ENCODE assay signal across 8 cellular contexts in genomic region chr9:131546336-131547084, GRCh38. TPM values are rescaled to one million over a fixed set of nuclear protein-coding genes. Genes with fewer than 3 reads are reported as not detected.
DNase-seq lines count a peak whose midpoint lies in the region; ATAC-seq and TF ChIP-seq lines count a peak whose summit lies in the region.

No MANE protein-coding gene starts in this region.

- H3K4me1 ChIP-seq in foreskin keratinocyte: no peaks in the 10 kb centered on the region
- H3K4me1 ChIP-seq in stomach smooth muscle (ENCODE audit: control insufficient read depth, insufficient read depth, low read length): peaks cover 15% of the 10 kb centered on the region

- CTCF ChIA-PET in activated naive CD4-positive, alpha-beta T cell treated with anti-CD3 and anti-CD28 coated beads for 36 hours (lab: Charles Lee): interaction anchor here (1.1 to 1.8 kb wide), 2 partner anchors 38 to 46 kb away, joined by 3 to 6 read pairs; no protein-coding TSS in a partner anchor

- peak overlapping the region; percentile 59 to 62 for H3K4me3 ChIP-seq in stomach smooth muscle (ENCODE audit: low read length in 2 of 2)

- intact Hi-C loops in activated naive CD4-positive, alpha-beta T cell treated with anti-CD3 and anti-CD28 coated beads for 36 hours (cut with micrococcal nuclease): no loop called here

- peak; percentile 42 for DNase-seq in activated naive CD4-positive, alpha-beta T cell treated with anti-CD3 and anti-CD28 coated beads for 36 hours
- DNase-seq in activated naive CD4-positive, alpha-beta T cell (lab: John Stamatoyannopoulos, UW): no peak
- peak; percentile 63 for DNase-seq in SK-N-DZ (ENCODE audit: low spot score)
- DNase-seq in foreskin keratinocyte: no peak
- no peak for DNase-seq in endothelial cell (ENCODE audit: low spot score)
- no peak for DNase-seq in OCI-M2 (lab: John Stamatoyannopoulos, UW; ENCODE audit: unreplicated experiment)

- H3K9me3 ChIP-seq in stomach smooth muscle (ENCODE audit: control insufficient read depth in 2 of 2, low read length in 2 of 2): peaks cover 5 to 8% of the 10 kb centered on the region in 2 donors

- H3K27ac Mint-ChIP-seq in activated naive CD4-positive, alpha-beta T cell treated with anti-CD3 and anti-CD28 coated beads for 36 hours: no peak overlapping the region
- H3K27ac Mint-ChIP-seq in endothelial cell (ENCODE audit: unreplicated experiment): no peak overlapping the region

- no peak overlapping the region for H3K9ac ChIP-seq in stomach smooth muscle (ENCODE audit: low read length in 2 of 2)

- H3K27ac ChIP-seq in foreskin keratinocyte (no peak overlapping the region), stomach smooth muscle (ENCODE audit: low read length) (no peak overlapping the region)

- H3K27me3 ChIP-seq in foreskin keratinocyte (peaks cover 63% of the 10 kb centered on the region), stomach smooth muscle (ENCODE audit: control insufficient read depth in 1 of 2, insufficient read depth in 2 of 2, low read length in 2 of 2) (peaks cover 18 to 29% of the 10 kb centered on the region in 2 donors)

- H3K4me3 Mint-ChIP-seq in activated naive CD4-positive, alpha-beta T cell treated with anti-CD3 and anti-CD28 coated beads for 36 hours: peak overlapping the region; percentile 65
- H3K4me3 Mint-ChIP-seq in endothelial cell (ENCODE audit: unreplicated experiment): no peak overlapping the region

- TF ChIP-seq CTCF in foreskin keratinocyte (conservative IDR thresholded peaks at IDR 0.05) (no peak), endothelial cell (IDR thresholded peaks at IDR 0.05; ENCODE audit: unreplicated experiment) (no peak)

- H3K36me3 Mint-ChIP-seq in activated naive CD4-positive, alpha-beta T cell treated with anti-CD3 and anti-CD28 coated beads for 36 hours (ENCODE audit: low read depth): peaks cover 8% of the 10 kb centered on the region
- H3K36me3 Mint-ChIP-seq in endothelial cell (ENCODE audit: low read depth, unreplicated experiment): peaks cover 32% of the 10 kb centered on the region

- peaks cover 13% of the 10 kb centered on the region for H3K4me1 Mint-ChIP-seq in activated naive CD4-positive, alpha-beta T cell treated with anti-CD3 and anti-CD28 coated beads for 36 hours (ENCODE audit: low read depth)
- H3K4me1 Mint-ChIP-seq in endothelial cell (ENCODE audit: unreplicated experiment): peaks cover 11% of the 10 kb centered on the region

- ATAC-seq in foreskin keratinocyte (peak; percentile 35), HG02588 (IDR thresholded peaks at IDR 0.05; ENCODE audit: unreplicated experiment) (no peak)

- H3K9me3 Mint-ChIP-seq in activated naive CD4-positive, alpha-beta T cell treated with anti-CD3 and anti-CD28 coated beads for 36 hours: peaks cover 19% of the 10 kb centered on the region
- peaks cover 15% of the 10 kb centered on the region for H3K9me3 Mint-ChIP-seq in endothelial cell (ENCODE audit: unreplicated experiment)

- H3K36me3 ChIP-seq in stomach smooth muscle (ENCODE audit: control insufficient read depth in 2 of 2, insufficient read depth in 2 of 2, low read length in 2 of 2): no peaks in the 10 kb centered on the region

- H3K27me3 Mint-ChIP-seq in activated naive CD4-positive, alpha-beta T cell treated with anti-CD3 and anti-CD28 coated beads for 36 hours (ENCODE audit: low read depth): peaks cover 49% of the 10 kb centered on the region
- peaks cover 39% of the 10 kb centered on the region for H3K27me3 Mint-ChIP-seq in endothelial cell (ENCODE audit: unreplicated experiment)

RNA-seq across cellular contexts. Expression of gene PRRT1B, which starts 1.2 kb away (rescaled TPM):
- total RNA-seq in activated naive CD4-positive, alpha-beta T cell treated with anti-CD3 and anti-CD28 coated beads for 36 hours: not detected
- not detected in 2 replicates for polyA plus RNA-seq in SK-N-DZ (2014; cell fraction: cytosol; rRNA removed)
- not detected in 2 replicates for polyA plus RNA-seq in SK-N-DZ (2014; cell fraction: nucleus; rRNA removed)
- total RNA-seq in foreskin keratinocyte: not detected in 2 replicates
- not detected in 2 replicates for polyA plus RNA-seq in foreskin keratinocyte
- not detected for total RNA-seq in endothelial cell (ENCODE audit: unreplicated experiment)

RNA-seq across cellular contexts. Expression of gene UCK1, which starts 15.4 kb away (rescaled TPM):
- 10 to 100 TPM; 18.7 to 21.7 TPM for total RNA-seq in activated naive CD4-positive, alpha-beta T cell treated with anti-CD3 and anti-CD28 coated beads for 36 hours
- 29.9 and 32.4 TPM in 2 replicates for polyA plus RNA-seq in SK-N-DZ (2014; cell fraction: cytosol; rRNA removed)
- polyA plus RNA-seq in SK-N-DZ (2014; cell fraction: nucleus; rRNA removed): 51.3 and 54.3 TPM in 2 replicates
- 19.7 and 23.4 TPM in 2 replicates for total RNA-seq in foreskin keratinocyte
- 25.0 and 26.8 TPM in 2 replicates for polyA plus RNA-seq in foreskin keratinocyte
- 23.0 TPM for total RNA-seq in endothelial cell (ENCODE audit: unreplicated experiment)

RNA-seq across cellular contexts. Expression of gene POMT1, which starts 43.8 kb away (rescaled TPM):
- 10 to 100 TPM; 28.7 to 33.8 TPM for total RNA-seq in activated naive CD4-positive, alpha-beta T cell treated with anti-CD3 and anti-CD28 coated beads for 36 hours
- 30.5 and 37.9 TPM in 2 replicates for polyA plus RNA-seq in SK-N-DZ (2014; cell fraction: cytosol; rRNA removed)
- polyA plus RNA-seq in SK-N-DZ (2014; cell fraction: nucleus; rRNA removed): 194 and 219 TPM in 2 replicates
- 13.5 and 15.9 TPM in 2 replicates for total RNA-seq in foreskin keratinocyte
- 10.5 and 12.5 TPM in 2 replicates for polyA plus RNA-seq in foreskin keratinocyte
- total RNA-seq in endothelial cell (ENCODE audit: unreplicated experiment): 57.6 TPM

Comparison
In these comparisons a context has a peak if more than half of its experiments do, and no peak if none do; other contexts are left out.
1. DNase-seq: peak in activated naive CD4-positive, alpha-beta T cell treated with anti-CD3 and anti-CD28 coated beads for 36 hours (single experiment) and SK-N-DZ (single experiment); none in activated naive CD4-positive, alpha-beta T cell (0 of 4), foreskin keratinocyte (0 of 2), endothelial cell (single experiment) and OCI-M2 (single experiment).